10 cellular contexts compared by ENCODE assay signal in genomic region chr19:58388175-58388526, GRCh38. TPM values are rescaled to one million over a fixed set of nuclear protein-coding genes. Genes with fewer than 3 reads are reported as not detected.
A peak's percentile ranks its signal among the peaks of the same experiment; 100 is the strongest.
DNase-seq lines count a peak whose midpoint lies in the region; ATAC-seq and TF ChIP-seq lines count a peak whose summit lies in the region.
"Had no signal": no experiment of that assay in that cellular context is flagged by ENCODE, and none has a peak within 500 bp of the region (broad histone marks: within the 10 kb centered on the region; RNA-seq: fewer than 3 reads in every experiment).

No MANE protein-coding gene starts in this region.

- H3K4me2 ChIP-seq in skeletal muscle satellite cell (ENCODE audit: low read length) = peak overlapping the region; percentile 100

- H3K27me3 ChIP-seq in H7 (ENCODE audit: control insufficient read depth, insufficient read depth, low read length) = no peaks in the 10 kb centered on the region
- no peaks in the 10 kb centered on the region for H3K27me3 ChIP-seq in skeletal muscle satellite cell (ENCODE audit: control insufficient read depth, insufficient read depth, low read length)

- ATAC-seq in GM19463 (IDR thresholded peaks at IDR 0.05; ENCODE audit: unreplicated experiment) = no peak

- H3K4me3 ChIP-seq in H7 (ENCODE audit: insufficient read depth, low read depth, low read length) = peak overlapping the region; percentile 85
- H3K4me3 ChIP-seq in fibroblast of the aortic adventitia (ENCODE audit: low read depth, low read length) = peak overlapping the region; percentile 96
- H3K4me3 ChIP-seq in skeletal muscle satellite cell (ENCODE audit: low read length) = peak overlapping the region; percentile 89

- H3K9me3 ChIP-seq in skeletal muscle satellite cell (replicated peaks; ENCODE audit: low read length) = no peaks in the 10 kb centered on the region

- H3K4me1 ChIP-seq in skeletal muscle satellite cell (ENCODE audit: control insufficient read depth, insufficient read depth, low read length) = peaks cover 25% of the 10 kb centered on the region

- H3K36me3 ChIP-seq in H7 (replicated peaks; ENCODE audit: control insufficient read depth, insufficient read depth, low read length) = peaks cover 23% of the 10 kb centered on the region
- H3K36me3 ChIP-seq in skeletal muscle satellite cell (ENCODE audit: insufficient read depth, low read length) = peaks cover 38% of the 10 kb centered on the region

- in situ Hi-C loops in KBM-7 (cut with MboI; ENCODE audit: low pct_unique_long_range_greater_than_20kb, low sequenced_read_pairs) = no loop called here
- in situ Hi-C loops in G401 (cut with HindIII; ENCODE audit: low sequenced_read_pairs) = no loop called here
- in situ Hi-C loops in GM13977 (cut with MboI; ENCODE audit: low pct_unique_long_range_greater_than_20kb, low sequenced_read_pairs, unreplicated experiment) = no loop called here

- H3K27ac ChIP-seq in VCaP = peak overlapping the region; percentile 100

- DNase-seq in H7 = no peak
- no peak for DNase-seq in fibroblast of the aortic adventitia (ENCODE audit: low read depth)
- DNase-seq in KBM-7 = no peak
- no peak for DNase-seq in G401 (ENCODE audit: low spot score)
- no peak for DNase-seq in GM13977 (ENCODE audit: low spot score)

- TF ChIP-seq CTCF in VCaP (conservative IDR thresholded peaks at IDR 0.05) (no peak), fibroblast of the aortic adventitia (IDR thresholded peaks at IDR 0.05; ENCODE audit: insufficient read depth, low read length) (no peak), GM13977 (IDR thresholded peaks at IDR 0.05; ENCODE audit: extremely low read depth, insufficient read depth, missing control alignments) (no peak)

- H3K9ac ChIP-seq in skeletal muscle satellite cell (ENCODE audit: low read depth, low read length) = peak overlapping the region; percentile 99

RNA-seq across cellular contexts. Expression of gene RPS5, which starts 1.1 kb away (rescaled TPM):
- 2,794 and 2,937 TPM in 2 replicates for total RNA-seq in H7 (2014; rRNA removed; shearing (Covaris generic))
- 178 and 1,453 TPM in 2 replicates for total RNA-seq in fibroblast of the aortic adventitia (ENCODE audit: low replicate concordance)
- total RNA-seq in skeletal muscle satellite cell (2012; rRNA removed) = 2,148 and 2,374 TPM in 2 replicates
- total RNA-seq in G401 (2014; rRNA removed; shearing (Covaris generic)) = 2,081 and 2,975 TPM in 2 replicates

RNA-seq across cellular contexts. Expression of gene RNF225, which starts 7.3 kb away (rescaled TPM):
- total RNA-seq in H7 (2014; rRNA removed; shearing (Covaris generic)) = 0.70 TPM in 1 of 2 replicates, not detected in the other
- not detected in 2 replicates for total RNA-seq in fibroblast of the aortic adventitia (ENCODE audit: low replicate concordance)
- total RNA-seq in skeletal muscle satellite cell (2012; rRNA removed) = 0.66 and 0.76 TPM in 2 replicates
- total RNA-seq in G401 (2014; rRNA removed; shearing (Covaris generic)) = not detected in 2 replicates
- total RNA-seq: cerebellum, NCI-H460 had no signal

RNA-seq across cellular contexts. Expression of gene ZNF837, which starts 7.3 kb away (rescaled TPM):
- total RNA-seq in H7 (2014; rRNA removed; shearing (Covaris generic)) = 4.4 and 7.7 TPM in 2 replicates
- total RNA-seq in fibroblast of the aortic adventitia (ENCODE audit: low replicate concordance) = 2.6 and 3.4 TPM in 2 replicates
- total RNA-seq in skeletal muscle satellite cell (2012; rRNA removed) = 3.0 and 3.5 TPM in 2 replicates
- total RNA-seq in G401 (2014; rRNA removed; shearing (Covaris generic)) = 9.2 and 9.6 TPM in 2 replicates

RNA-seq across cellular contexts. Expression of gene ZNF584, which starts 20.3 kb away (rescaled TPM):
- 3.7 and 10.2 TPM in 2 replicates for total RNA-seq in H7 (2014; rRNA removed; shearing (Covaris generic))
- total RNA-seq in fibroblast of the aortic adventitia (ENCODE audit: low replicate concordance) = 14.4 and 17.1 TPM in 2 replicates
- total RNA-seq in skeletal muscle satellite cell (2012; rRNA removed) = 15.5 and 26.6 TPM in 2 replicates
- total RNA-seq in G401 (2014; rRNA removed; shearing (Covaris generic)) = 25.8 and 60.2 TPM in 2 replicates

RNA-seq across cellular contexts. Expression of gene ZNF497, which starts 25.6 kb away (rescaled TPM):
- total RNA-seq in H7 (2014; rRNA removed; shearing (Covaris generic)) = 3.0 and 3.2 TPM in 2 replicates
- total RNA-seq in fibroblast of the aortic adventitia (ENCODE audit: low replicate concordance) = 0.98 and 1.1 TPM in 2 replicates
- 0.22 and 0.51 TPM in 2 replicates for total RNA-seq in skeletal muscle satellite cell (2012; rRNA removed)
- total RNA-seq in G401 (2014; rRNA removed; shearing (Covaris generic)) = 1.2 and 4.7 TPM in 2 replicates
